In the genomic region with DNA sequence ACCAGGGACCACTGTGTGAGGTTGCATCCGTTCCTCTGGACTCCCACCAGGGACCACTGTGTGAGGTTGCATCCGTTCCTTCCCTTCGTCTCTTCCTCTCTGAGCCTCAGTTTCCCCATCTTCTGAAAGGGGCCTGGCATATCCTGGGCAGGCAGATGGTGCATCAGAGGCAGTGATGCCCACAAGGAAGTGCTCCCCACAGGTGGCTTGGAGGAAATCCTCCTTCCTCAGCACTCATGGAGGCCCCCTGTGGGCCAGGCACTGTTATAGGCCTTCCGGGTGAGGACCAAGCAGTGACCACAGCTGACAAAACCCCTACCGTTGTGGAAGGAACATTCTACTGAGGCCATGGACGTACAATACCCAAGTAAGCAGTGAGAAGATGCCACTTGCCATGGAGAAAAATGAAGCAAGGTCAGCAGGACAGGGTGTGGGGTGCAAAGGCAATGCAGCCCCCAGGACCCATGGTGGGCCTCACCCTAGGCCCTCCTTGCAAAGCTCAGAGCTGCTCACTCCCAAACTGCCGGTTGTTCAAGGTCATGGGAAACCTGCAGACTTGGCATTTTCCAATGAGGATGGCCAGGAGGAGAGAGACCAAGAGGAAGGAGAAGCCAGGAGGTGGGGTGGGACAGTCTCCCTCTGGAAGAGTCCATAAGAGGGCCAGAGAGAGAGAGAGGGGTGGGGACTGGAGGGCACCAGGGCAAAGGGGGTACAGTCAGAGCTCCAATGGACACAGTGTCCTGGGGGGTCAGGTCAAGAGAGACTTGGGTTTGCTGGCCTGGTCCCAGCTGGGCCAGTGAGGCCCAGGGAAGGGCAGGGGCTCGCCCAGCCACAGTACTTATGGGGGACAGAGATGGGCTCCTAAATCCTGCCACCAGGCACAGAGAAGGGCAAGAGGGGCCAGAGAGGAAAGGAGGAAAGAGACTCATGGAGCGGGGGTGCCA, we compare ENCODE assay signal across 8 cellular contexts. TPM values are rescaled to one million over a fixed set of nuclear protein-coding genes. Genes with fewer than 3 reads are reported as not detected.
DNase-seq lines count a peak whose midpoint lies in the region; ATAC-seq and TF ChIP-seq lines count a peak whose summit lies in the region.

No MANE protein-coding gene starts in this region.

- H3K9me3 Mint-ChIP-seq in activated naive CD8-positive, alpha-beta T cell treated with anti-CD3 and anti-CD28 coated beads, Interleukin-2, amount 10 ng/mL, durations not matched to agents 7 days and 5 days, result peaks cover 6% of the 10 kb centered on the region

- CTCF ChIA-PET in HEK293 (lab: Yijun Ruan, JAX), result interaction anchor here (0.6 to 1.7 kb wide), 15 partner anchors 8 to 438 kb away, joined by 3 to 4 read pairs (median 3); no protein-coding TSS in a partner anchor

- DNase-seq in AG09309 (ENCODE audit: low read depth) (no peak), spleen (no peak), NCI-H345 treated with DMSO at 0.1 percent for 48 hours (lab: John Stamatoyannopoulos, UW; ENCODE audit: unreplicated experiment) (no peak)
- no peak for DNase-seq in activated naive CD8-positive, alpha-beta T cell treated with anti-CD3 and anti-CD28 coated beads, Interleukin-2, amount 10 ng/mL, durations not matched to agents 7 days and 5 days

- TF ChIP-seq CTCF in AG09309 (IDR thresholded peaks at IDR 0.05; ENCODE audit: control insufficient read depth, insufficient read depth, low read depth, low read length, missing control alignments) (peak; percentile 47), HEK293 (tag by site-specific recombination; IDR thresholded peaks at IDR 0.05) (0 out of 2 replicates have a peak, but pooled peaks have one; percentile 49), spleen (IDR thresholded peaks at IDR 0.05 in 8 of 11, conservative IDR thresholded peaks at IDR 0.05 in 3 of 11) (peak in 6 of 11 experiments; percentile 17 to 42 (median 26))

- no peaks in the 10 kb centered on the region for H3K36me3 ChIP-seq in HEK293 (ENCODE audit: control insufficient read depth in 2 of 2, insufficient read depth in 1 of 2, low read length in 2 of 2)
- H3K36me3 ChIP-seq in spleen, result no peaks in the 10 kb centered on the region

- H3K27ac Mint-ChIP-seq in activated naive CD8-positive, alpha-beta T cell treated with anti-CD3 and anti-CD28 coated beads, Interleukin-2, amount 10 ng/mL, durations not matched to agents 7 days and 5 days, result peak overlapping the region; percentile 31

- WGBS in spleen, 5 donors, result 57 to 70% (median 63%) methylated on average over 8 to 9 of the region's 9 CpGs

- H3K9me3 ChIP-seq in HEK293 (ENCODE audit: control insufficient read depth, insufficient read depth, low read depth, low read length) (no peaks in the 10 kb centered on the region), iPS-18c (ENCODE audit: control insufficient read depth, insufficient read depth, low read length) (peaks cover 2% of the 10 kb centered on the region), spleen (peaks cover 0 to 5% (median 0%) of the 10 kb centered on the region in 8 donors)

- H3K4me1 ChIP-seq in HEK293 (ENCODE audit: control insufficient read depth, insufficient read depth, low read length) (no peaks in the 10 kb centered on the region), spleen (peaks cover 0 to 43% (median 35%) of the 10 kb centered on the region in 6 donors)

- no peak overlapping the region for H3K27ac ChIP-seq in HEK293 (ENCODE audit: extremely low read depth, low read depth, low read length)
- peak overlapping the region in 7 of 8 donors; percentile 45 to 76 (median 63) for H3K27ac ChIP-seq in spleen

- TF ChIP-seq POLR2A in spleen (IDR thresholded peaks at IDR 0.05), result no peak

- peaks cover 12% of the 10 kb centered on the region for H3K4me1 Mint-ChIP-seq in activated naive CD8-positive, alpha-beta T cell treated with anti-CD3 and anti-CD28 coated beads, Interleukin-2, amount 10 ng/mL, durations not matched to agents 7 days and 5 days

- intact Hi-C loops in spleen (cut with DNase I; ENCODE audit: low total_unique reads), result no loop called here

- peaks cover 0 to 42% (median 19%) of the 10 kb centered on the region in 7 donors for H3K27me3 ChIP-seq in spleen (replicated peaks in 1 of 7)

- H3K27me3 Mint-ChIP-seq in activated naive CD8-positive, alpha-beta T cell treated with anti-CD3 and anti-CD28 coated beads, Interleukin-2, amount 10 ng/mL, durations not matched to agents 7 days and 5 days, result peaks cover 24% of the 10 kb centered on the region

- POLR2A ChIA-PET in HEK293 (lab: Yijun Ruan, JAX), result interaction anchor here (0.6 to 2.0 kb wide), 5 partner anchors 22 to 368 kb away, joined by 3 to 7 read pairs (median 4); a partner anchor contains a TSS
- POLR2A ChIA-PET in activated naive CD8-positive, alpha-beta T cell treated with anti-CD3 and anti-CD28 coated beads, Interleukin-2, amount 10 ng/mL, durations not matched to agents 7 days and 5 days (lab: Charles Lee), result interaction anchor here (0.6 to 1.5 kb wide), 3 partner anchors 15 to 717 kb away, joined by 3 to 6 read pairs (median 3); no protein-coding TSS in a partner anchor

- H3K4me3 ChIP-seq in AG09309 (ENCODE audit: control insufficient read depth, low read depth, low read length) (no peak overlapping the region), HEK293 (ENCODE audit: low read depth, low read length) (no peak overlapping the region), iPS-18c (ENCODE audit: insufficient read depth, low read depth, low read length) (peak overlapping the region; percentile 20; the same call in 1 of the 2 replicates), spleen (peak overlapping the region in 6 of 8 donors; percentile 18 to 68 (median 30))

- peak; percentile 30 for ATAC-seq in activated naive CD8-positive, alpha-beta T cell treated with anti-CD3 and anti-CD28 coated beads, Interleukin-2, amount 10 ng/mL, durations not matched to agents 7 days and 5 days (ENCODE audit: low read depth)
- ATAC-seq in GM18867 (IDR thresholded peaks at IDR 0.05; ENCODE audit: unreplicated experiment), result no peak
- no peak for ATAC-seq in HG03025 (IDR thresholded peaks at IDR 0.05; ENCODE audit: low FRiP score, unreplicated experiment)

- H3K36me3 Mint-ChIP-seq in activated naive CD8-positive, alpha-beta T cell treated with anti-CD3 and anti-CD28 coated beads, Interleukin-2, amount 10 ng/mL, durations not matched to agents 7 days and 5 days, result peaks cover 7% of the 10 kb centered on the region

- H3K4me3 Mint-ChIP-seq in activated naive CD8-positive, alpha-beta T cell treated with anti-CD3 and anti-CD28 coated beads, Interleukin-2, amount 10 ng/mL, durations not matched to agents 7 days and 5 days, result peak overlapping the region; percentile 78

TF ChIP-seq in HEK293, 187 proteins besides CTCF, POLR2A, EP300 and RAD21 (continues in another document):
- TF ChIP-seq SCRT1 (tag by site-specific recombination; IDR thresholded peaks at IDR 0.05; ENCODE audit: borderline replicate concordance) (peak; percentile 81), ZNF501 (tag by site-specific recombination; IDR thresholded peaks at IDR 0.05) (no peak), ZBTB17 (tag by site-specific recombination; IDR thresholded peaks at IDR 0.05) (peak; percentile 45), GLIS1 (tag by site-specific recombination; IDR thresholded peaks at IDR 0.05) (peak; percentile 17; the same call in 1 of the 2 replicates)
- TF ChIP-seq, protein P1, sequence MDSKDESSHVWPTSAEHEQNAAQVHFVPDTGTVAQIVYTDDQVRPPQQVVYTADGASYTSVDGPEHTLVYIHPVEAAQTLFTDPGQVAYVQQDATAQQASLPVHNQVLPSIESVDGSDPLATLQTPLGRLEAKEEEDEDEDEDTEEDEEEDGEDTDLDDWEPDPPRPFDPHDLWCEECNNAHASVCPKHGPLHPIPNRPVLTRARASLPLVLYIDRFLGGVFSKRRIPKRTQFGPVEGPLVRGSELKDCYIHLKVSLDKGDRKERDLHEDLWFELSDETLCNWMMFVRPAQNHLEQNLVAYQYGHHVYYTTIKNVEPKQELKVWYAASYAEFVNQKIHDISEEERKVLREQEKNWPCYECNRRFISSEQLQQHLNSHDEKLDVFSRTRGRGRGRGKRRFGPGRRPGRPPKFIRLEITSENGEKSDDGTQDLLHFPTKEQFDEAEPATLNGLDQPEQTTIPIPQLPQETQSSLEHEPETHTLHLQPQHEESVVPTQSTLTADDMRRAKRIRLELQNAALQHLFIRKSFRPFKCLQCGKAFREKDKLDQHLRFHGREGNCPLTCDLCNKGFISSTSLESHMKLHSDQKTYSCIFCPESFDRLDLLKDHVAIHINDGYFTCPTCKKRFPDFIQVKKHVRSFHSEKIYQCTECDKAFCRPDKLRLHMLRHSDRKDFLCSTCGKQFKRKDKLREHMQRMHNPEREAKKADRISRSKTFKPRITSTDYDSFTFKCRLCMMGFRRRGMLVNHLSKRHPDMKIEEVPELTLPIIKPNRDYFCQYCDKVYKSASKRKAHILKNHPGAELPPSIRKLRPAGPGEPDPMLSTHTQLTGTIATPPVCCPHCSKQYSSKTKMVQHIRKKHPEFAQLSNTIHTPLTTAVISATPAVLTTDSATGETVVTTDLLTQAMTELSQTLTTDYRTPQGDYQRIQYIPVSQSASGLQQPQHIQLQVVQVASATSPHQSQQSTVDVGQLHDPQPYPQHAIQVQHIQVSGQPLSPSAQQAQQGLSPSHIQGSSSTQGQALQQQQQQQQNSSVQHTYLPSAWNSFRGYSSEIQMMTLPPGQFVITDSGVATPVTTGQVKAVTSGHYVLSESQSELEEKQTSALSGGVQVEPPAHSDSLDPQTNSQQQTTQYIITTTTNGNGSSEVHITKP (tag by site-specific recombination; IDR thresholded peaks at IDR 0.05), result peak; percentile 55
- TF ChIP-seq, protein P2, sequence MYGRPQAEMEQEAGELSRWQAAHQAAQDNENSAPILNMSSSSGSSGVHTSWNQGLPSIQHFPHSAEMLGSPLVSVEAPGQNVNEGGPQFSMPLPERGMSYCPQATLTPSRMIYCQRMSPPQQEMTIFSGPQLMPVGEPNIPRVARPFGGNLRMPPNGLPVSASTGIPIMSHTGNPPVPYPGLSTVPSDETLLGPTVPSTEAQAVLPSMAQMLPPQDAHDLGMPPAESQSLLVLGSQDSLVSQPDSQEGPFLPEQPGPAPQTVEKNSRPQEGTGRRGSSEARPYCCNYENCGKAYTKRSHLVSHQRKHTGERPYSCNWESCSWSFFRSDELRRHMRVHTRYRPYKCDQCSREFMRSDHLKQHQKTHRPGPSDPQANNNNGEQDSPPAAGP (tag by site-specific recombination; IDR thresholded peaks at IDR 0.05), result no peak

RNA-seq across cellular contexts. Expression of a gene that starts 51.1 kb away (rescaled TPM):
- not detected for total RNA-seq in activated naive CD8-positive, alpha-beta T cell treated with anti-CD3 and anti-CD28 coated beads, Interleukin-2, amount 10 ng/mL, durations not matched to agents 7 days and 5 days
- under 1 TPM in 1 of 7 donors, not detected in 6; 0.22 TPM for total RNA-seq in spleen
- polyA plus RNA-seq in spleen, result under 1 TPM; 0.12 to 0.46 (median 0.16) TPM

RNA-seq across cellular contexts. Expression of a gene that starts 56.2 kb away (rescaled TPM):
- 10 to 100 TPM; 30.1 to 34.9 TPM for total RNA-seq in activated naive CD8-positive, alpha-beta T cell treated with anti-CD3 and anti-CD28 coated beads, Interleukin-2, amount 10 ng/mL, durations not matched to agents 7 days and 5 days
- total RNA-seq in spleen, result 10 to 100 TPM; 22.8 to 49.3 (median 35.8) TPM
- 10 to 100 TPM; 24.8 to 50.5 (median 39.1) TPM for polyA plus RNA-seq in spleen

Comparison
In these comparisons a context has a peak if more than half of its experiments do, and no peak if none do; other contexts are left out.
1. H3K4me3 ChIP-seq: peak in iPS-18c (single experiment) and spleen (6 of 8); none in AG09309 (single experiment) and HEK293 (single experiment).
2. Peak in every context shown above with its lines, with median percentiles within 50 percentile points of each other: CTCF ChIP-seq.